In the genomic region with DNA sequence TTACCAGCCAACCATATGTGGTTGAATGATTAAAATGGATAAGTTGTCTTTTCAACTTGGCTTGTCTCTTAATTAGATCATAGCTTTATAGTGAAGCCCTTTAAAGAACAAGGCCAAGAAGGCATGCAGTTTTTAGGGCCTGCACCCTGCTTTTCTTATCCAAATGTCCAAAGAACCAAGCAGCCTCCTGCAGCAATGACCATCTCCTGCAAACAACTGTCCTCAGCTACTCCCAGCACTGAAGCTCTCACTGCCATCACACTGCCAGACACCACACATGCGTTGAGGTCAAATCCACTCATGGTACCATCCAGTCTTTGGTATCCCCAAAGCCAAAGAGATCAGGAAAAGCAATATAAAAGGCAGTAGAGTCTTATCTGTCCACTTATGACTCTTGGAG, we compare ENCODE assay signal across 33 cellular contexts.
"Had no signal": no experiment of that assay in that cellular context is flagged by ENCODE, and none has a peak within 500 bp of the region (broad histone marks: within the 10 kb centered on the region; RNA-seq: fewer than 3 reads in every experiment).

No MANE protein-coding gene starts in this region.

- H3K4me3 ChIP-seq: Peyer's patch, SJSA1 had no signal

- DNase-seq: activated CD4-positive, alpha-beta T cell treated with anti-CD3 and anti-CD28 coated beads for 36 hours; activated CD4-positive, alpha-beta T cell treated with anti-CD3 and anti-CD28 coated beads, Interleukin-2, amount 10 ng/mL, durations not matched to agents 7 days and 5 days; activated CD4-positive, alpha-beta T cell treated with anti-CD3 and anti-CD28 coated beads, Interleukin-2, amount 50 U/mL, for 48 hours; activated CD8-positive, alpha-beta T cell treated with anti-CD3 and anti-CD28 coated beads, Interleukin-2, amount 10 ng/mL, durations not matched to agents 7 days and 5 days; activated gamma-delta T cell treated with Interleukin-2 at 50 U/mL for 16 hours; activated naive CD4-positive, alpha-beta T cell treated with anti-CD3 and anti-CD28 coated beads, Interleukin-2, amount 10 ng/mL, durations not matched to agents 7 days and 5 days; activated naive CD8-positive, alpha-beta T cell treated with anti-CD3 and anti-CD28 coated beads, Interleukin-2, amount 50 U/mL, for 24 hours; activated T-cell treated with anti-CD3 and anti-CD28 coated beads, Interleukin-2, amount 50 U/mL, for 24 hours; anterior cingulate cortex; caudate nucleus; Karpas-422; NCI-H1105 treated with DMSO at 0.1 percent for 48 hours; NCI-H1436; NCI-H1694; NCI-H1930; NCI-H2081 treated with DMSO at 0.1 percent for 48 hours; NCI-H226; NCI-H446 treated with DMSO at 0.1 percent for 48 hours; NCI-H524; NCI-H69; NK-92 treated with Interleukin-12 subunit alpha and Interleukin-12 subunit beta, amount 100 ng/mL, for 24 hours; PC-3; Peyer's patch; RPMI8226; SHP77 treated with DMSO at 0.1 percent for 48 hours; SK-N-SH had no signal

- H3K27me3 Mint-ChIP-seq: activated naive CD4-positive, alpha-beta T cell treated with anti-CD3 and anti-CD28 coated beads, Interleukin-2, amount 10 ng/mL, durations not matched to agents 7 days and 5 days; activated naive CD8-positive, alpha-beta T cell treated with anti-CD3 and anti-CD28 coated beads, Interleukin-2, amount 50 U/mL, for 24 hours had no signal

- H3K4me1 Mint-ChIP-seq: activated CD4-positive, alpha-beta T cell treated with anti-CD3 and anti-CD28 coated beads for 36 hours; activated CD4-positive, alpha-beta T cell treated with anti-CD3 and anti-CD28 coated beads, Interleukin-2, amount 10 ng/mL, durations not matched to agents 7 days and 5 days; activated naive CD4-positive, alpha-beta T cell treated with anti-CD3 and anti-CD28 coated beads, Interleukin-2, amount 10 ng/mL, durations not matched to agents 7 days and 5 days; activated naive CD8-positive, alpha-beta T cell treated with anti-CD3 and anti-CD28 coated beads, Interleukin-2, amount 50 U/mL, for 24 hours had no signal

- H3K27me3 ChIP-seq: Peyer's patch, SJSA1 had no signal

- H3K4me3 Mint-ChIP-seq: activated CD4-positive, alpha-beta T cell treated with anti-CD3 and anti-CD28 coated beads for 36 hours; activated CD4-positive, alpha-beta T cell treated with anti-CD3 and anti-CD28 coated beads, Interleukin-2, amount 10 ng/mL, durations not matched to agents 7 days and 5 days; activated CD8-positive, alpha-beta T cell treated with anti-CD3 and anti-CD28 coated beads, Interleukin-2, amount 10 ng/mL, durations not matched to agents 7 days and 5 days; activated naive CD4-positive, alpha-beta T cell treated with anti-CD3 and anti-CD28 coated beads, Interleukin-2, amount 10 ng/mL, durations not matched to agents 7 days and 5 days; activated naive CD8-positive, alpha-beta T cell; activated naive CD8-positive, alpha-beta T cell treated with anti-CD3 and anti-CD28 coated beads, Interleukin-2, amount 50 U/mL, for 24 hours; activated T-cell treated with anti-CD3 and anti-CD28 coated beads, Interleukin-2, amount 50 U/mL, for 24 hours; activated T-helper 1 cell treated with anti-CD3 and anti-CD28 coated beads, Interleukin-12 subunit alpha, Interleukin-12 subunit beta, Interleukin-2, Interleukin-4 antibody, amounts not matched to agents 30 ng/mL and 10 ng/mL and 1 ng/mL, durations not matched to agents 14 hours and 24 hours and 36 hours; brain; T-helper 1 cell treated with Interleukin-12 subunit alpha and Interleukin-12 subunit beta and Interleukin-4 antibody, amounts not matched to agents 30 μg/mL and 1 μg/mL, for 36 hours; T-helper 2 cell treated with Interferon-gamma antibody and Interleukin-4, amounts not matched to agents 5 μg/mL and 100 μg/mL, for 36 hours had no signal

- H3K9ac ChIP-seq: SK-N-SH had no signal

- H3K9me3 ChIP-seq: SJSA1, SK-N-SH had no signal

- ATAC-seq: activated CD4-positive, alpha-beta T cell treated with anti-CD3 and anti-CD28 coated beads for 36 hours; activated CD4-positive, CD25-positive, alpha-beta regulatory T cell treated with anti-CD3 and anti-CD28 coated beads, Interleukin-2, amount 50 U/mL, for 24 hours; activated CD8-positive, alpha-beta T cell treated with anti-CD3 and anti-CD28 coated beads, Interleukin-2, amount 10 ng/mL, durations not matched to agents 7 days and 5 days; activated naive CD8-positive, alpha-beta T cell treated with anti-CD3 and anti-CD28 coated beads, Interleukin-2, amount 50 U/mL, for 24 hours; PC-3 had no signal

- H3K27ac Mint-ChIP-seq: activated CD4-positive, alpha-beta T cell treated with anti-CD3 and anti-CD28 coated beads for 36 hours; activated CD4-positive, alpha-beta T cell treated with anti-CD3 and anti-CD28 coated beads, Interleukin-2, amount 10 ng/mL, durations not matched to agents 7 days and 5 days; activated CD8-positive, alpha-beta T cell treated with anti-CD3 and anti-CD28 coated beads, Interleukin-2, amount 10 ng/mL, durations not matched to agents 7 days and 5 days; activated naive CD4-positive, alpha-beta T cell treated with anti-CD3 and anti-CD28 coated beads, Interleukin-2, amount 10 ng/mL, durations not matched to agents 7 days and 5 days; activated naive CD8-positive, alpha-beta T cell; activated naive CD8-positive, alpha-beta T cell treated with anti-CD3 and anti-CD28 coated beads, Interleukin-2, amount 50 U/mL, for 24 hours; activated T-cell treated with anti-CD3 and anti-CD28 coated beads, Interleukin-2, amount 50 U/mL, for 24 hours; activated T-helper 1 cell treated with anti-CD3 and anti-CD28 coated beads, Interleukin-12 subunit alpha, Interleukin-12 subunit beta, Interleukin-2, Interleukin-4 antibody, amounts not matched to agents 30 ng/mL and 10 ng/mL and 1 ng/mL, durations not matched to agents 14 hours and 24 hours and 36 hours; brain; T-helper 1 cell treated with Interleukin-12 subunit alpha and Interleukin-12 subunit beta and Interleukin-4 antibody, amounts not matched to agents 30 μg/mL and 1 μg/mL, for 36 hours; T-helper 2 cell treated with Interferon-gamma antibody and Interleukin-4, amounts not matched to agents 5 μg/mL and 100 μg/mL, for 36 hours had no signal

- H3K36me3 Mint-ChIP-seq: activated naive CD4-positive, alpha-beta T cell treated with anti-CD3 and anti-CD28 coated beads, Interleukin-2, amount 10 ng/mL, durations not matched to agents 7 days and 5 days; brain had no signal

- H3K27ac ChIP-seq: Peyer's patch, SJSA1 had no signal

- H3K9me3 Mint-ChIP-seq: activated naive CD4-positive, alpha-beta T cell treated with anti-CD3 and anti-CD28 coated beads, Interleukin-2, amount 10 ng/mL, durations not matched to agents 7 days and 5 days; activated naive CD8-positive, alpha-beta T cell treated with anti-CD3 and anti-CD28 coated beads, Interleukin-2, amount 50 U/mL, for 24 hours; activated T-cell treated with anti-CD3 and anti-CD28 coated beads, Interleukin-2, amount 50 U/mL, for 24 hours; activated T-helper 1 cell treated with anti-CD3 and anti-CD28 coated beads, Interleukin-12 subunit alpha, Interleukin-12 subunit beta, Interleukin-2, Interleukin-4 antibody, amounts not matched to agents 30 ng/mL and 10 ng/mL and 1 ng/mL, durations not matched to agents 14 hours and 24 hours and 36 hours; T-helper 1 cell treated with Interleukin-12 subunit alpha and Interleukin-12 subunit beta and Interleukin-4 antibody, amounts not matched to agents 30 μg/mL and 1 μg/mL, for 36 hours had no signal

- H3K36me3 ChIP-seq: Peyer's patch, SJSA1 had no signal

- H3K4me1 ChIP-seq: Peyer's patch, SJSA1 had no signal
